In the genomic region with DNA sequence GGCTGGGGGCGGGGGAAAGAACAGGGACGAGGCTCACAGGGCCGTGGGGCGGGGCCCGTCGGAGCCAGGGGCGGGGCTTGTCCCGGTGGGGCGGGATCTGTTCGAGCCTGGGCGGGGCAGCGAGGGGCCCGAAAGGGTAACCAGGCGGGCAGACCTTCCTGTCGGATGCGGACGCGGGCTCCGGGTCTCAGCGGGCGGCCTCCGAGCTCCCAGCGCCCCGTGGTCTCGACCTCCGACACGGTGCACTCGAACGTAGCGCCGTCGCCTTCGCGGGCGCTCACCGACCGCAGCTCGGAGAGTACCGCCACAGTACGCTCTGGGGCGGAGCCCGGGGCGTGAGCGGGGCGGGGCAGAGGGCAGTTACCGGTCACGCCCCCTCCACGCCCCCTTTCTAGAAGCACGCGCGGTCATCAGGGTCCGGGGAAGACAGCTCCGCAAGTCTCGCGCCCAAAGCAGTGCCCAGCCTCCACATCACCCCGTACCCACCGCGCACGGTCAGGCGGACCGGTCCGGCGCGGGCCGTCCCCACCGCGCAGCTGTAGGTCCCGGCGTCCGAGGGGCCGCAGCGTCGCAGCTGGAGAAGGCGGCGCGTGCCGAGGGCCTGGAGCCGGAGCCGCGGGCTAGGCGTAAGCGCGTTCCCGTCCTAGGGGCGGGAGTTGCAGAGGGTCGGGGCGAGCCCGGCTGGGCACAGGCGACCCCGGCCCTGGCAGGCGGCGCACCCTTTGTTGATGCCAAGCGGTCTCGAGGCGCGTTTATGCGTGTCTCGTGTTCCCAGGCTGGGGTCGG, we compare ENCODE assay signal across 1 cellular context.
TF ChIP-seq lines count a peak whose summit lies in the region.

No MANE protein-coding gene starts in this region.

TF ChIP-seq in HepG2, 621 proteins besides CTCF, POLR2A, EP300 and RAD21 (continued from another document and continues in another):
- TF ChIP-seq POGK (CRISPR knock-in tag; conservative IDR thresholded peaks at IDR 0.05) (peak; percentile 92), ZNF558 (CRISPR knock-in tag; IDR thresholded peaks at IDR 0.05; ENCODE audit: borderline replicate concordance) (peak; percentile 75; the same call in 1 of the 2 replicates), MTA3 (CRISPR knock-in tag; IDR thresholded peaks at IDR 0.05) (no peak), ZNF136 (CRISPR knock-in tag; IDR thresholded peaks at IDR 0.05; ENCODE audit: low read depth) (no peak), ZNF367 (CRISPR knock-in tag; IDR thresholded peaks at IDR 0.05; ENCODE audit: borderline replicate concordance) (peak; percentile 84; the same call in 1 of the 2 replicates), KDM2A (CRISPR knock-in tag; IDR thresholded peaks at IDR 0.05; ENCODE audit: borderline replicate concordance, low read depth) (peak; percentile 99), ZNF660 (CRISPR knock-in tag; IDR thresholded peaks at IDR 0.05; ENCODE audit: borderline replicate concordance, low read depth) (no peak), RNF2 (conservative IDR thresholded peaks at IDR 0.05; ENCODE audit: low read depth) (peak; percentile 86), ARID2 (CRISPR knock-in tag; IDR thresholded peaks at IDR 0.05; ENCODE audit: borderline replicate concordance) (no peak), ZNF891 (CRISPR knock-in tag; IDR thresholded peaks at IDR 0.05) (peak; percentile 76), ZNF205 (CRISPR knock-in tag; IDR thresholded peaks at IDR 0.05) (peak; percentile 51; the same call in 1 of the 2 replicates), NR1H2 (CRISPR knock-in tag; IDR thresholded peaks at IDR 0.05; ENCODE audit: borderline replicate concordance, low read depth) (no peak), POGZ (CRISPR knock-in tag; IDR thresholded peaks at IDR 0.05) (no peak), RFX3 (CRISPR knock-in tag; IDR thresholded peaks at IDR 0.05) (no peak), FOSL2 (CRISPR knock-in tag; IDR thresholded peaks at IDR 0.05) (no peak), ZNF432 (CRISPR knock-in tag; IDR thresholded peaks at IDR 0.05; ENCODE audit: borderline replicate concordance) (peak; percentile 89; the same call in 1 of the 2 replicates), ZFP1 (CRISPR knock-in tag; IDR thresholded peaks at IDR 0.05) (no peak), FOXM1 (CRISPR knock-in tag; IDR thresholded peaks at IDR 0.05) (0 out of 2 replicates have a peak, but pooled peaks have one; percentile 9), CREM (IDR thresholded peaks at IDR 0.05) (no peak), CREM (CRISPR knock-in tag; IDR thresholded peaks at IDR 0.05) (no peak), ZNF713 (CRISPR knock-in tag; IDR thresholded peaks at IDR 0.05) (peak; percentile 97), ISL2 (CRISPR knock-in tag; IDR thresholded peaks at IDR 0.05) (peak; percentile 60; the same call in 1 of the 2 replicates), ZNF512B (CRISPR knock-in tag; IDR thresholded peaks at IDR 0.05; ENCODE audit: borderline replicate concordance) (no peak), MEIS1 (CRISPR knock-in tag; IDR thresholded peaks at IDR 0.05; ENCODE audit: borderline replicate concordance) (peak; percentile 30; the same call in 1 of the 2 replicates), ONECUT2 (CRISPR knock-in tag; IDR thresholded peaks at IDR 0.05) (no peak; the same call in 1 of the 2 replicates), ZNF550 (CRISPR knock-in tag; IDR thresholded peaks at IDR 0.05; ENCODE audit: borderline replicate concordance) (0 out of 2 replicates have a peak, but pooled peaks have one; percentile 20), TFDP2 (CRISPR knock-in tag; IDR thresholded peaks at IDR 0.05) (peak; percentile 85), HNF4G (IDR thresholded peaks at IDR 0.05; ENCODE audit: borderline replicate concordance, low read depth, low read length) (no peak), HNF4G (CRISPR knock-in tag; IDR thresholded peaks at IDR 0.05; ENCODE audit: borderline replicate concordance, low read depth) (no peak), TBX2 (CRISPR knock-in tag; IDR thresholded peaks at IDR 0.05; ENCODE audit: borderline replicate concordance) (peak; percentile 88), SKI (IDR thresholded peaks at IDR 0.05; ENCODE audit: partially characterized antibody) (peak; percentile 21), HNF4A (CRISPR knock-in tag; IDR thresholded peaks at IDR 0.05) (no peak), HIVEP1 (CRISPR knock-in tag; IDR thresholded peaks at IDR 0.05) (peak; percentile 29), ZNF746 (CRISPR knock-in tag; IDR thresholded peaks at IDR 0.05) (no peak), NCOA2 (CRISPR knock-in tag; IDR thresholded peaks at IDR 0.05) (no peak; the same call in 1 of the 2 replicates), TEF (CRISPR knock-in tag; IDR thresholded peaks at IDR 0.05) (no peak), ZNF317 (CRISPR knock-in tag; IDR thresholded peaks at IDR 0.05) (no peak; the same call in none of the 2 replicates), ZNF382 (CRISPR knock-in tag; IDR thresholded peaks at IDR 0.05; ENCODE audit: borderline replicate concordance) (no peak), DBP (CRISPR knock-in tag; IDR thresholded peaks at IDR 0.05; ENCODE audit: not compliant biosample characterization) (peak; percentile 52), ZNF20 (CRISPR knock-in tag; IDR thresholded peaks at IDR 0.05) (peak; percentile 85; the same call in 1 of the 2 replicates), ZNF253 (CRISPR knock-in tag; IDR thresholded peaks at IDR 0.05; ENCODE audit: borderline replicate concordance) (no peak; the same call in 1 of the 2 replicates), CC2D1A (CRISPR knock-in tag; IDR thresholded peaks at IDR 0.05) (no peak), GTF2F1 (IDR thresholded peaks at IDR 0.05; ENCODE audit: low read length) (no peak), EEA1 (CRISPR knock-in tag; IDR thresholded peaks at IDR 0.05; ENCODE audit: borderline replicate concordance) (no peak), ZNF232 (CRISPR knock-in tag; IDR thresholded peaks at IDR 0.05; ENCODE audit: borderline replicate concordance) (0 out of 2 replicates have a peak, but pooled peaks have one; percentile 30), ZNF333 (CRISPR knock-in tag; IDR thresholded peaks at IDR 0.05; ENCODE audit: borderline replicate concordance) (peak; percentile 47; the same call in 1 of the 2 replicates), ZNF30 (CRISPR knock-in tag; IDR thresholded peaks at IDR 0.05) (no peak), FOXC1 (CRISPR knock-in tag; IDR thresholded peaks at IDR 0.05; ENCODE audit: borderline replicate concordance) (peak; percentile 86), ZNF761 (CRISPR knock-in tag; conservative IDR thresholded peaks at IDR 0.05) (no peak), ZNF883 (CRISPR knock-in tag; IDR thresholded peaks at IDR 0.05; ENCODE audit: not compliant biosample characterization) (peak; percentile 75), ZNF446 (CRISPR knock-in tag; IDR thresholded peaks at IDR 0.05) (peak; percentile 27; the same call in 1 of the 2 replicates), ZNF547 (CRISPR knock-in tag; IDR thresholded peaks at IDR 0.05) (peak; percentile 83; the same call in 1 of the 2 replicates)
- TF ChIP-seq, protein P1, sequence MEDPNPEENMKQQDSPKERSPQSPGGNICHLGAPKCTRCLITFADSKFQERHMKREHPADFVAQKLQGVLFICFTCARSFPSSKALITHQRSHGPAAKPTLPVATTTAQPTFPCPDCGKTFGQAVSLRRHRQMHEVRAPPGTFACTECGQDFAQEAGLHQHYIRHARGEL (CRISPR knock-in tag; IDR thresholded peaks at IDR 0.05), result peak; percentile 17; the same call in 1 of the 2 replicates
- TF ChIP-seq, protein P2, sequence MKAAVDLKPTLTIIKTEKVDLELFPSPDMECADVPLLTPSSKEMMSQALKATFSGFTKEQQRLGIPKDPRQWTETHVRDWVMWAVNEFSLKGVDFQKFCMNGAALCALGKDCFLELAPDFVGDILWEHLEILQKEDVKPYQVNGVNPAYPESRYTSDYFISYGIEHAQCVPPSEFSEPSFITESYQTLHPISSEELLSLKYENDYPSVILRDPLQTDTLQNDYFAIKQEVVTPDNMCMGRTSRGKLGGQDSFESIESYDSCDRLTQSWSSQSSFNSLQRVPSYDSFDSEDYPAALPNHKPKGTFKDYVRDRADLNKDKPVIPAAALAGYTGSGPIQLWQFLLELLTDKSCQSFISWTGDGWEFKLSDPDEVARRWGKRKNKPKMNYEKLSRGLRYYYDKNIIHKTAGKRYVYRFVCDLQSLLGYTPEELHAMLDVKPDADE (CRISPR knock-in tag; IDR thresholded peaks at IDR 0.05), result no peak
- TF ChIP-seq, protein P3, sequence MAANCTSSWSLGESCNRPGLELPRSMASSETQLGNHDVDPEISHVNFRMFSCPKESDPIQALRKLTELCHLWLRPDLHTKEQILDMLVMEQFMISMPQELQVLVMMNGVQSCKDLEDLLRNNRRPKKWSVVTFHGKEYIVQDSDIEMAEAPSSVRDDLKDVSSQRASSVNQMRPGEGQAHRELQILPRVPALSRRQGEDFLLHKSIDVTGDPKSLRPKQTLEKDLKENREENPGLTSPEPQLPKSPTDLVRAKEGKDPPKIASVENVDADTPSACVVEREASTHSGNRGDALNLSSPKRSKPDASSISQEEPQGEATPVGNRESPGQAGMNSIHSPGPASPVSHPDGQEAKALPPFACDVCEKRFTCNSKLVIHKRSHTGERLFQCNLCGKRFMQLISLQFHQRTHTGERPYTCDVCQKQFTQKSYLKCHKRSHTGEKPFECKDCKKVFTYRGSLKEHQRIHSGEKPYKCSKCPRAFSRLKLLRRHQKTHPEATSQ (CRISPR knock-in tag; IDR thresholded peaks at IDR 0.05; ENCODE audit: borderline replicate concordance), result no peak
